ENCODE assay signal across 24 cellular contexts in genomic region chr1:168371477-168371876, GRCh38.
"Had no signal": no experiment of that assay in that cellular context is flagged by ENCODE, and none has a peak within 500 bp of the region (broad histone marks: within the 10 kb centered on the region; RNA-seq: fewer than 3 reads in every experiment).

No MANE protein-coding gene starts in this region.

- H3K4me1 ChIP-seq: gastroesophageal sphincter, parathyroid adenoma, prostate gland, testis, tibial nerve, upper lobe of left lung had no signal

- H3K27ac Mint-ChIP-seq: memory B cell, natural killer cell had no signal

- H3K36me3 Mint-ChIP-seq: memory B cell; natural killer cell; stimulated activated effector memory CD8-positive, alpha-beta T cell treated with anti-CD3 and anti-CD28 coated beads, Interleukin-12 subunit alpha, Interleukin-12 subunit beta, amount 100 ng/mL, for 72 hours had no signal

- H3K27me3 Mint-ChIP-seq: central memory CD8-positive, alpha-beta T cell had no signal

- H3K27ac ChIP-seq: coronary artery, gastroesophageal sphincter, neutrophil, parathyroid adenoma, prostate gland, stomach, testis, tibial nerve, upper lobe of left lung had no signal

- H3K9me3 Mint-ChIP-seq: central memory CD8-positive, alpha-beta T cell; memory B cell; natural killer cell; stimulated activated effector memory CD8-positive, alpha-beta T cell treated with anti-CD3 and anti-CD28 coated beads, Interleukin-12 subunit alpha, Interleukin-12 subunit beta, amount 100 ng/mL, for 72 hours had no signal

- H3K4me3 Mint-ChIP-seq: central memory CD8-positive, alpha-beta T cell; memory B cell; natural killer cell; neural crest cell; stimulated activated effector memory CD8-positive, alpha-beta T cell treated with anti-CD3 and anti-CD28 coated beads, Interleukin-12 subunit alpha, Interleukin-12 subunit beta, amount 100 ng/mL, for 72 hours had no signal

- DNase-seq: dermis blood vessel endothelial cell; effector CD4-positive, alpha-beta T cell; hippocampal formation; left cardiac atrium; natural killer cell; stimulated activated CD4-positive, alpha-beta T cell treated with anti-CD3 and anti-CD28 coated beads, Interleukin-2, amount 100 ng/mL, for 24 hours; stimulated activated CD4-positive, alpha-beta T cell treated with anti-CD3 and anti-CD28 coated beads, Interleukin-4, amount 100 ng/mL, for 24 hours; stimulated activated naive CD4-positive, alpha-beta T cell treated with Interleukin-2 at 50 U/mL for 16 hours; stomach; testis; upper lobe of left lung had no signal

- H3K4me3 ChIP-seq: coronary artery, gastroesophageal sphincter, heart left ventricle, lung, prostate gland, stomach, testis, tibial nerve, upper lobe of left lung had no signal

- H3K4me1 Mint-ChIP-seq: memory B cell, natural killer cell, neural crest cell had no signal

- H3K27me3 ChIP-seq: gastroesophageal sphincter, heart left ventricle, neutrophil, stomach, testis, tibial nerve, upper lobe of left lung had no signal

- H3K9me3 ChIP-seq: gastroesophageal sphincter, heart left ventricle, neutrophil, prostate gland, stomach, testis, tibial nerve, upper lobe of left lung had no signal

- ATAC-seq: gastroesophageal sphincter; natural killer cell; sciatic nerve; stimulated activated effector memory CD8-positive, alpha-beta T cell treated with anti-CD3 and anti-CD28 coated beads, Interleukin-12 subunit alpha, Interleukin-12 subunit beta, amount 100 ng/mL, for 72 hours had no signal

- H3K36me3 ChIP-seq: gastroesophageal sphincter, heart left ventricle, neutrophil, prostate gland, stomach, tibial nerve, upper lobe of left lung had no signal
